Comparison of ENCODE assay signal across 1 cellular context in genomic region chr7:94145602-94146001, GRCh38.
TF ChIP-seq lines count a peak whose summit lies in the region.

No MANE protein-coding gene starts in this region.

TF ChIP-seq in WTC11, 78 proteins besides CTCF, POLR2A, EP300 and RAD21 (continued from another document):
- TF ChIP-seq AFF4 (CRISPR knock-in tag; IDR thresholded peaks at IDR 0.05; ENCODE audit: borderline replicate concordance) (no peak), ZNF512 (CRISPR knock-in tag; IDR thresholded peaks at IDR 0.05; ENCODE audit: borderline replicate concordance) (no peak), ZNF263 (CRISPR knock-in tag; IDR thresholded peaks at IDR 0.05; ENCODE audit: low read depth) (no peak), IRF2 (CRISPR knock-in tag; IDR thresholded peaks at IDR 0.05; ENCODE audit: borderline replicate concordance, low read depth) (no peak), TCF7 (CRISPR knock-in tag; IDR thresholded peaks at IDR 0.05; ENCODE audit: low read depth) (no peak), USF2 (CRISPR knock-in tag; IDR thresholded peaks at IDR 0.05) (no peak), USF1 (CRISPR knock-in tag; IDR thresholded peaks at IDR 0.05) (no peak), ZBTB43 (CRISPR knock-in tag; IDR thresholded peaks at IDR 0.05) (no peak), SP1 (CRISPR knock-in tag; conservative IDR thresholded peaks at IDR 0.05) (no peak), ZSCAN18 (CRISPR knock-in tag; IDR thresholded peaks at IDR 0.05) (no peak), NFATC4 (CRISPR knock-in tag; IDR thresholded peaks at IDR 0.05) (no peak), HMGXB4 (CRISPR knock-in tag; IDR thresholded peaks at IDR 0.05) (no peak)
